10 cellular contexts compared by ENCODE assay signal in the genomic region with DNA sequence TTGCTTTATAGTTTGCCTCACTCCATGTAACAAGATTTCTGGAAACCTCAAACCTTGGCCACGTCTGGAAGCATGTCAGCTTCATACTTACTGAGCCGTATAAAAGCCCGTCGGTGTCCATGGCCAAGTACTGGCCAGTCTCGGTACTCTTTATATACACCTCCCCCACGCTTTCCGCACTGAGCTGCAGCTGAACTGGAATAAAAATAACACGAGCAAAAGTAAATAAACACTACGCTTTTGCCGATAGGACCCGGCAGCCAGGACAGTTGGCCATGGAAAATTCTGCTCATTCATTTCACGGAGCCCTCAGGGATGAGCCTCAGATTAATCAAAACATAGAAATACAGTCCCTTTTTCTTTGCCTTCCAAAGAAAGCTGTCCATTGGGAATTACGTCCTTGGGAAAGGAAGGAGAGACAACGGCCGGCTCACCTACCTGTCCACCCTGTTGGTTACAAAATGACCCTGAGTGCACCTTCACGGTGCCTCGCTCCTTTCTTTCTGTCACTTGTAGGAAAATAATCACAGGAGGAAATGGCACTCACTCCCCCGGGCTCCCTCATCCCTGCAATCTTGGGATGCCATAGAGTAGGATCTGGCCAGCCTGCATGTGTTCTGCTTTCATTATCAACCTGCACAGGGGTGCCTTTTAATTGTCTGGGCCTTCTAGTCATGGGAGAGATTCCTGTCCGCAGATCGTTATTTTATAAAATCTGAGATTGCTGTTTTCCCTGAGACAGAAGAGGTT.
A peak's percentile ranks its signal among the peaks of the same experiment; 100 is the strongest.
DNase-seq lines count a peak whose midpoint lies in the region; ATAC-seq and TF ChIP-seq lines count a peak whose summit lies in the region.
"Had no signal": no experiment of that assay in that cellular context is flagged by ENCODE, and none has a peak within 500 bp of the region (broad histone marks: within the 10 kb centered on the region; RNA-seq: fewer than 3 reads in every experiment).

No MANE protein-coding gene starts in this region.

- H3K27me3 ChIP-seq in SJSA1 (replicated peaks) (no peaks in the 10 kb centered on the region), colonic mucosa (no peaks in the 10 kb centered on the region)

- H3K27ac Mint-ChIP-seq in stimulated activated naive B cell treated with anti-CD40 and anti-IgM and Interleukin-4, amounts not matched to agents 10 μg/mL and 1 μg/mL and 100 μg/mL, for 72 hours: no peak overlapping the region
- H3K27ac Mint-ChIP-seq: activated CD8-positive, alpha-beta memory T cell treated with anti-CD3 and anti-CD28 coated beads, Interleukin-2, amount 10 ng/mL, durations not matched to agents 7 days and 5 days had no signal

- H3K4me3 ChIP-seq in SJSA1: peak overlapping the region; percentile 16
- no peak overlapping the region for H3K4me3 ChIP-seq in colonic mucosa

- intact Hi-C loops in colonic mucosa (cut with DNase I): no loop called here

- ATAC-seq in stimulated activated naive B cell treated with anti-CD40 and anti-IgM and Interleukin-4, amounts not matched to agents 10 μg/mL and 1 μg/mL and 100 μg/mL, for 72 hours (replicated peaks): no peak
- ATAC-seq: activated CD8-positive, alpha-beta memory T cell treated with anti-CD3 and anti-CD28 coated beads, Interleukin-2, amount 10 ng/mL, durations not matched to agents 7 days and 5 days had no signal

- H3K9me3 Mint-ChIP-seq in stimulated activated naive B cell treated with anti-CD40 and anti-IgM and Interleukin-4, amounts not matched to agents 10 μg/mL and 1 μg/mL and 100 μg/mL, for 72 hours: no peaks in the 10 kb centered on the region

- H3K4me1 ChIP-seq in SJSA1 (replicated peaks): peaks cover 53% of the 10 kb centered on the region
- H3K4me1 ChIP-seq in colonic mucosa: no peaks in the 10 kb centered on the region

- no peak overlapping the region for H3K9ac ChIP-seq in colonic mucosa (ENCODE audit: low read depth in 2 of 2, low read length in 2 of 2)

- no peak for TF ChIP-seq CTCF in colonic mucosa (IDR thresholded peaks at IDR 0.05)

- DNase-seq in DMS53 treated with DMSO at 0.1 percent for 48 hours (lab: John Stamatoyannopoulos, UW; ENCODE audit: unreplicated experiment): peak; percentile 50
- peak; percentile 92 for DNase-seq in SJSA1 (ENCODE audit: low read depth in 1 of 2, low spot score in 2 of 2)
- DNase-seq in globus pallidus (ENCODE audit: low spot score): peak; percentile 33
- peak; percentile 31 for DNase-seq in putamen (ENCODE audit: low spot score)
- DNase-seq in NAMALWA (ENCODE audit: low spot score): no peak
- DNase-seq in NCI-H2081 (lab: John Stamatoyannopoulos, UW): no peak
- no peak for DNase-seq in colonic mucosa
- no peak for DNase-seq in stimulated activated naive B cell treated with anti-CD40 and anti-IgM and Interleukin-4, amounts not matched to agents 10 μg/mL and 1 μg/mL and 100 μg/mL, for 72 hours
- DNase-seq: activated CD8-positive, alpha-beta memory T cell treated with anti-CD3 and anti-CD28 coated beads, Interleukin-2, amount 10 ng/mL, durations not matched to agents 7 days and 5 days; NCI-H226 had no signal

- H3K4me3 Mint-ChIP-seq in stimulated activated naive B cell treated with anti-CD40 and anti-IgM and Interleukin-4, amounts not matched to agents 10 μg/mL and 1 μg/mL and 100 μg/mL, for 72 hours: no peak overlapping the region
- H3K4me3 Mint-ChIP-seq: activated CD8-positive, alpha-beta memory T cell treated with anti-CD3 and anti-CD28 coated beads, Interleukin-2, amount 10 ng/mL, durations not matched to agents 7 days and 5 days had no signal

- peaks cover 31 to 50% of the 10 kb centered on the region in 2 donors for H3K27me3 Mint-ChIP-seq in stimulated activated naive B cell treated with anti-CD40 and anti-IgM and Interleukin-4, amounts not matched to agents 10 μg/mL and 1 μg/mL and 100 μg/mL, for 72 hours

- peaks cover 7% of the 10 kb centered on the region for H3K36me3 ChIP-seq in SJSA1
- no peaks in the 10 kb centered on the region for H3K36me3 ChIP-seq in colonic mucosa

- H3K9me3 ChIP-seq in SJSA1 (replicated peaks): no peaks in the 10 kb centered on the region
- no peaks in the 10 kb centered on the region for H3K9me3 ChIP-seq in colonic mucosa

- peak overlapping the region; percentile 55 for H3K27ac ChIP-seq in SJSA1
- no peak overlapping the region for H3K27ac ChIP-seq in colonic mucosa

- no peaks in the 10 kb centered on the region for H3K36me3 Mint-ChIP-seq in stimulated activated naive B cell treated with anti-CD40 and anti-IgM and Interleukin-4, amounts not matched to agents 10 μg/mL and 1 μg/mL and 100 μg/mL, for 72 hours
- H3K36me3 Mint-ChIP-seq: activated CD8-positive, alpha-beta memory T cell treated with anti-CD3 and anti-CD28 coated beads, Interleukin-2, amount 10 ng/mL, durations not matched to agents 7 days and 5 days had no signal

- no peaks in the 10 kb centered on the region for H3K4me1 Mint-ChIP-seq in stimulated activated naive B cell treated with anti-CD40 and anti-IgM and Interleukin-4, amounts not matched to agents 10 μg/mL and 1 μg/mL and 100 μg/mL, for 72 hours

Comparison
In these comparisons a context has a peak if more than half of its experiments do, and no peak if none do; other contexts are left out.
1. DNase-seq: peak in DMS53 treated with DMSO at 0.1 percent for 48 hours (single experiment), SJSA1 (2 of 2), globus pallidus (single experiment) and putamen (single experiment); none in NAMALWA (single experiment), NCI-H2081 (0 of 2), colonic mucosa (single experiment) and stimulated activated naive B cell treated with anti-CD40 and anti-IgM and Interleukin-4, amounts not matched to agents 10 μg/mL and 1 μg/mL and 100 μg/mL, for 72 hours (single experiment).